In genomic region chr12:128587918-128588317, GRCh38 we compare ENCODE assay signal across 38 cellular contexts.
"Had no signal": no experiment of that assay in that cellular context is flagged by ENCODE, and none has a peak within 500 bp of the region (broad histone marks: within the 10 kb centered on the region; RNA-seq: fewer than 3 reads in every experiment).

No MANE protein-coding gene starts in this region.

- H3K4me1 ChIP-seq: adrenal gland, ascending aorta, breast epithelium had no signal

- H3K4me3 Mint-ChIP-seq: activated naive CD4-positive, alpha-beta T cell treated with anti-CD3 and anti-CD28 coated beads for 36 hours; activated naive CD4-positive, alpha-beta T cell treated with anti-CD3 and anti-CD28 coated beads, Interleukin-2, amount 10 ng/mL, durations not matched to agents 7 days and 5 days; activated naive CD4-positive, alpha-beta T cell treated with anti-CD3 and anti-CD28 coated beads, Interleukin-2, amount 50 U/mL, for 24 hours; activated naive CD8-positive, alpha-beta T cell; activated naive CD8-positive, alpha-beta T cell treated with anti-CD3 and anti-CD28 coated beads for 36 hours; activated naive CD8-positive, alpha-beta T cell treated with anti-CD3 and anti-CD28 coated beads, Interleukin-2, amount 10 ng/mL, durations not matched to agents 7 days and 5 days; activated naive CD8-positive, alpha-beta T cell treated with anti-CD3 and anti-CD28 coated beads, Interleukin-2, amount 50 U/mL, for 24 hours; activated T-cell treated with anti-CD3 and anti-CD28 coated beads, Interleukin-2, amount 50 U/mL, for 24 hours; activated T-cell treated with anti-CD3 and anti-CD28 coated beads, Interleukin-2, amount 50 U/mL, for 4 hours; activated T-cell treated with anti-CD3 and anti-CD28 coated beads, Interleukin-2, amount 50 U/mL, for 72 hours; activated T-helper 1 cell treated with anti-CD3 and anti-CD28 coated beads, Interleukin-12 subunit alpha, Interleukin-12 subunit beta, Interleukin-2, Interleukin-4 antibody, amounts not matched to agents 30 ng/mL and 10 ng/mL and 1 ng/mL, durations not matched to agents 14 hours and 24 hours and 36 hours; brain; central memory CD8-positive, alpha-beta T cell had no signal

- H3K27me3 Mint-ChIP-seq: activated naive CD8-positive, alpha-beta T cell; activated naive CD8-positive, alpha-beta T cell treated with anti-CD3 and anti-CD28 coated beads, Interleukin-2, amount 10 ng/mL, durations not matched to agents 7 days and 5 days; activated naive CD8-positive, alpha-beta T cell treated with anti-CD3 and anti-CD28 coated beads, Interleukin-2, amount 50 U/mL, for 24 hours; activated T-cell treated with anti-CD3 and anti-CD28 coated beads, Interleukin-2, amount 50 U/mL, for 24 hours had no signal

- H3K27ac ChIP-seq: adrenal gland, ascending aorta, body of pancreas, brain microvascular endothelial cell, breast epithelium, cardiac muscle cell had no signal

- ATAC-seq: activated naive CD4-positive, alpha-beta T cell treated with anti-CD3 and anti-CD28 coated beads, Interleukin-2, amount 50 U/mL, for 72 hours; activated naive CD8-positive, alpha-beta T cell treated with anti-CD3 and anti-CD28 coated beads, Interleukin-2, amount 50 U/mL, for 24 hours; activated T-cell treated with anti-CD3 and anti-CD28 coated beads, Interleukin-2, amount 50 U/mL, for 4 hours; body of pancreas had no signal

- H3K36me3 ChIP-seq: adrenal gland, ascending aorta, brain microvascular endothelial cell, breast epithelium, cardiac muscle cell had no signal

- H3K36me3 Mint-ChIP-seq: activated naive CD4-positive, alpha-beta T cell treated with anti-CD3 and anti-CD28 coated beads, Interleukin-2, amount 10 ng/mL, durations not matched to agents 7 days and 5 days; activated naive CD4-positive, alpha-beta T cell treated with anti-CD3 and anti-CD28 coated beads, Interleukin-2, amount 50 U/mL, for 24 hours; activated naive CD4-positive, alpha-beta T cell treated with anti-CD3 and anti-CD28 coated beads, Interleukin-2, amount 50 U/mL, for 72 hours; activated naive CD8-positive, alpha-beta T cell; activated naive CD8-positive, alpha-beta T cell treated with anti-CD3 and anti-CD28 coated beads for 36 hours; activated naive CD8-positive, alpha-beta T cell treated with anti-CD3 and anti-CD28 coated beads, Interleukin-2, amount 10 ng/mL, durations not matched to agents 7 days and 5 days; brain had no signal

- H3K4me1 Mint-ChIP-seq: activated naive CD4-positive, alpha-beta T cell treated with anti-CD3 and anti-CD28 coated beads, Interleukin-2, amount 10 ng/mL, durations not matched to agents 7 days and 5 days; activated naive CD4-positive, alpha-beta T cell treated with anti-CD3 and anti-CD28 coated beads, Interleukin-2, amount 50 U/mL, for 24 hours; activated naive CD8-positive, alpha-beta T cell treated with anti-CD3 and anti-CD28 coated beads for 36 hours; activated naive CD8-positive, alpha-beta T cell treated with anti-CD3 and anti-CD28 coated beads, Interleukin-2, amount 10 ng/mL, durations not matched to agents 7 days and 5 days; activated naive CD8-positive, alpha-beta T cell treated with anti-CD3 and anti-CD28 coated beads, Interleukin-2, amount 50 U/mL, for 24 hours; central memory CD8-positive, alpha-beta T cell had no signal

- H3K9me3 ChIP-seq: adrenal gland, ascending aorta, body of pancreas, breast epithelium had no signal

- H3K9me3 Mint-ChIP-seq: activated naive CD4-positive, alpha-beta T cell treated with anti-CD3 and anti-CD28 coated beads for 36 hours; activated naive CD4-positive, alpha-beta T cell treated with anti-CD3 and anti-CD28 coated beads, Interleukin-2, amount 50 U/mL, for 24 hours; activated naive CD8-positive, alpha-beta T cell treated with anti-CD3 and anti-CD28 coated beads for 36 hours; activated naive CD8-positive, alpha-beta T cell treated with anti-CD3 and anti-CD28 coated beads, Interleukin-2, amount 10 ng/mL, durations not matched to agents 7 days and 5 days; activated naive CD8-positive, alpha-beta T cell treated with anti-CD3 and anti-CD28 coated beads, Interleukin-2, amount 50 U/mL, for 24 hours; activated T-cell treated with anti-CD3 and anti-CD28 coated beads, Interleukin-2, amount 50 U/mL, for 24 hours; activated T-cell treated with anti-CD3 and anti-CD28 coated beads, Interleukin-2, amount 50 U/mL, for 4 hours; activated T-helper 1 cell treated with anti-CD3 and anti-CD28 coated beads, Interleukin-12 subunit alpha, Interleukin-12 subunit beta, Interleukin-2, Interleukin-4 antibody, amounts not matched to agents 30 ng/mL and 10 ng/mL and 1 ng/mL, durations not matched to agents 14 hours and 24 hours and 36 hours; central memory CD8-positive, alpha-beta T cell had no signal

- H3K27ac Mint-ChIP-seq: activated naive CD4-positive, alpha-beta T cell treated with anti-CD3 and anti-CD28 coated beads for 36 hours; activated naive CD4-positive, alpha-beta T cell treated with anti-CD3 and anti-CD28 coated beads, Interleukin-2, amount 10 ng/mL, durations not matched to agents 7 days and 5 days; activated naive CD4-positive, alpha-beta T cell treated with anti-CD3 and anti-CD28 coated beads, Interleukin-2, amount 50 U/mL, for 24 hours; activated naive CD4-positive, alpha-beta T cell treated with anti-CD3 and anti-CD28 coated beads, Interleukin-2, amount 50 U/mL, for 72 hours; activated naive CD8-positive, alpha-beta T cell; activated naive CD8-positive, alpha-beta T cell treated with anti-CD3 and anti-CD28 coated beads for 36 hours; activated naive CD8-positive, alpha-beta T cell treated with anti-CD3 and anti-CD28 coated beads, Interleukin-2, amount 10 ng/mL, durations not matched to agents 7 days and 5 days; activated naive CD8-positive, alpha-beta T cell treated with anti-CD3 and anti-CD28 coated beads, Interleukin-2, amount 50 U/mL, for 24 hours; activated T-cell treated with anti-CD3 and anti-CD28 coated beads, Interleukin-2, amount 50 U/mL, for 24 hours; activated T-cell treated with anti-CD3 and anti-CD28 coated beads, Interleukin-2, amount 50 U/mL, for 72 hours; activated T-helper 1 cell treated with anti-CD3 and anti-CD28 coated beads, Interleukin-12 subunit alpha, Interleukin-12 subunit beta, Interleukin-2, Interleukin-4 antibody, amounts not matched to agents 30 ng/mL and 10 ng/mL and 1 ng/mL, durations not matched to agents 14 hours and 24 hours and 36 hours; activated T-helper 2 cell treated with anti-CD3 and anti-CD28 coated beads, Interferon-gamma antibody, Interleukin-2, Interleukin-4, amounts not matched to agents 10 μg/mL and 5 μg/mL and 100 μg/mL, durations not matched to agents 14 hours and 24 hours and 36 hours; brain had no signal

- DNase-seq: activated effector memory CD4-positive, alpha-beta T cell treated with anti-CD3 and anti-CD28 coated beads, Interleukin-2, amount 50 U/mL, for 16 hours; activated effector memory CD4-positive, alpha-beta T cell treated with Interleukin-2 at 50 U/mL for 16 hours; activated gamma-delta T cell; activated gamma-delta T cell treated with Interleukin-2 at 50 U/mL for 16 hours; activated naive CD4-positive, alpha-beta T cell; activated naive CD4-positive, alpha-beta T cell treated with anti-CD3 and anti-CD28 coated beads for 36 hours; activated naive CD4-positive, alpha-beta T cell treated with anti-CD3 and anti-CD28 coated beads, Interleukin-2, amount 10 ng/mL, durations not matched to agents 7 days and 5 days; activated naive CD4-positive, alpha-beta T cell treated with anti-CD3 and anti-CD28 coated beads, Interleukin-2, amount 50 U/mL, for 16 hours; activated naive CD4-positive, alpha-beta T cell treated with Interleukin-2 at 50 U/mL for 16 hours; activated naive CD8-positive, alpha-beta T cell treated with anti-CD3 and anti-CD28 coated beads for 36 hours; activated naive CD8-positive, alpha-beta T cell treated with anti-CD3 and anti-CD28 coated beads, Interleukin-2, amount 10 ng/mL, durations not matched to agents 7 days and 5 days; activated naive CD8-positive, alpha-beta T cell treated with anti-CD3 and anti-CD28 coated beads, Interleukin-2, amount 50 U/mL, for 24 hours; activated T-cell treated with anti-CD3 and anti-CD28 coated beads for 4 hours; activated T-cell treated with anti-CD3 and anti-CD28 coated beads, Interleukin-2, amount 50 U/mL, for 1 hour; activated T-cell treated with anti-CD3 and anti-CD28 coated beads, Interleukin-2, amount 50 U/mL, for 24 hours; activated T-cell treated with anti-CD3 and anti-CD28 coated beads, Interleukin-2, amount 50 U/mL, for 4 hours; activated T-cell treated with anti-CD3 and anti-CD28 coated beads, Interleukin-2, amount 50 U/mL, for 48 hours; activated T-cell treated with anti-CD3 and anti-CD28 coated beads, Interleukin-2, amount 50 U/mL, for 72 hours; adrenal gland; amniotic stem cell; amygdala; anterior cingulate cortex; aorta; body of pancreas; brain microvascular endothelial cell; caudate nucleus; central memory CD4-positive, alpha-beta T cell; cerebellar nuclear complex had no signal

- H3K27me3 ChIP-seq: adrenal gland, ascending aorta, body of pancreas, brain microvascular endothelial cell, breast epithelium, cardiac muscle cell had no signal

- H3K4me3 ChIP-seq: adrenal gland, ascending aorta, body of pancreas, breast epithelium, cardiac muscle cell had no signal
